10 cellular contexts compared by ENCODE assay signal in the genomic region with DNA sequence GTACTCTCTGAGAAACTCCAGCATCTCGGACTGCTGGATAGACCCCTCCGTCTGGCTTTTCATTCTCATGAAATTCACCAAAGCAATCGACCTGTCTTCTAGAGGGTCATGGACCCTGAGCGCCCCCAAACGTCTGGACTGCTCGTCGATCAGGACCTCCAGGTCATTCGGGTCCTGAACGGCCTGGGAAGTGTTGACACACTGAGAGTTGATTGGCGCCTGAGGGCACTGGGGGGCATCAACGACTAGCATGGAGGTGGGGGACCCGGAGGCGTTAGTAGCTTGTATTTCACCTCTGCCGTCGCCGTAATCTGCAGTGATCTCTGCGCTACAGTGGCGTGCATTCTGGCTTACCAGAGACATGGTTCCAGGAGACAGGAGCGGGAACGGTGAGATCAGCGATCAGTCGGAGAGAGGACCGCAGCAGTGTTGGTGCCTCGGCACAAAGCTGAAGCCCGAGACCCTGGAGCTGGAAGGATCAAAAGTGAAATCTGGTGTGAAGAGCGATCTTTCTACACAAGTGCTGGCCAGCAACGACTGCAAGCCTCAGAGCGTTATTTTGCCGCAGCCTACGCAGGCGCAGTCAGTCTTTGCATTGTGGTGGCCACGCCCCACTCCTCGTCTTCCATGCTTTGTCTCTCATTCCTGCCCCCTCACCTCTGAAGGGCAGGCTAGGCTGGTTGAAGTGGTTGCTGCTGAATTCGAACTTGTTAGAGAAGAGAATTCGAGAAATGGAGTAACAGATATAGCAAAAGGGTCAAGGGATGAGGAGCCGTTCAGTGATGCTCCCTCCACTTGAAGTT. TPM values are rescaled to one million over a fixed set of nuclear protein-coding genes. Genes with fewer than 3 reads are reported as not detected.
DNase-seq lines count a peak whose midpoint lies in the region; ATAC-seq lines count a peak whose summit lies in the region.
"Had no signal": no experiment of that assay in that cellular context is flagged by ENCODE, and none has a peak within 500 bp of the region (broad histone marks: within the 10 kb centered on the region; RNA-seq: fewer than 3 reads in every experiment).

A gene with protein sequence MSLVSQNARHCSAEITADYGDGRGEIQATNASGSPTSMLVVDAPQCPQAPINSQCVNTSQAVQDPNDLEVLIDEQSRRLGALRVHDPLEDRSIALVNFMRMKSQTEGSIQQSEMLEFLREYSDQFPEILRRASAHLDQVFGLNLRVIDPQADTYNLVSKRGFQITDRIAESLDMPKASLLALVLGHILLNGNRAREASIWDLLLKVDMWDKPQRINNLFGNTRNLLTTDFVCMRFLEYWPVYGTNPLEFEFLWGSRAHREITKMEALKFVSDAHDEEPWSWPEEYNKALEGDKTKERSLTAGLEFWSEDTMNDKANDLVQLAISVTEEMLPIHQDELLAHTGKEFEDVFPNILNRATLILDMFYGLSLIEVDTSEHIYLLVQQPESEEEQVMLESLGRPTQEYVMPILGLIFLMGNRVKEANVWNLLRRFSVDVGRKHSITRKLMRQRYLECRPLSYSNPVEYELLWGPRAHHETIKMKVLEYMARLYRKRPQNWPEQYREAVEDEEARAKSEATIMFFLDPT (minus strand): TSS at position 566 of the 803 bp plus-strand sequence. CDS start 203 bp downstream, at position 363.

- intact Hi-C loops in left ventricle myocardium superior (cut with micrococcal nuclease), result no loop called here

- H3K27ac Mint-ChIP-seq in activated T-helper 17 cell treated with anti-CD3 and anti-CD28 coated beads, Interleukin-2, amount 50 U/mL, for 72 hours, result peak within 1 kb of the TSS; percentile 10

- no peaks in the 10 kb centered on the region for H3K36me3 Mint-ChIP-seq in activated T-helper 17 cell treated with anti-CD3 and anti-CD28 coated beads, Interleukin-2, amount 50 U/mL, for 72 hours (ENCODE audit: low read depth)

- ATAC-seq in activated T-helper 17 cell treated with anti-CD3 and anti-CD28 coated beads, Interleukin-2, amount 50 U/mL, for 72 hours (replicated peaks), result peak; percentile 45
- ATAC-seq in left ventricle myocardium superior (peak; percentile 52), HG03469 (IDR thresholded peaks at IDR 0.05; ENCODE audit: unreplicated experiment) (no peak)
- ATAC-seq: Panc1 had no signal

- no peaks in the 10 kb centered on the region for H3K9me3 Mint-ChIP-seq in activated T-helper 17 cell treated with anti-CD3 and anti-CD28 coated beads, Interleukin-2, amount 50 U/mL, for 72 hours

- H3K4me1 Mint-ChIP-seq in activated T-helper 17 cell treated with anti-CD3 and anti-CD28 coated beads, Interleukin-2, amount 50 U/mL, for 72 hours, result peaks cover 3% of the 10 kb centered on the region

- peak; percentile 17 for DNase-seq in NCI-H1417 treated with DMSO at 0.1 percent for 48 hours (lab: John Stamatoyannopoulos, UW)
- peak; percentile 43 for DNase-seq in left ventricle myocardium superior
- peak; percentile 27 for DNase-seq in stimulated activated CD4-positive, alpha-beta T cell treated with anti-CD3 and anti-CD28 coated beads, Interleukin-4, amount 100 ng/mL, for 1 hour
- no peak for DNase-seq in SK-N-DZ (ENCODE audit: low spot score)
- no peak for DNase-seq in NCI-H1694 treated with DMSO at 0.1 percent for 48 hours (lab: John Stamatoyannopoulos, UW)
- DNase-seq in germinal center (ENCODE audit: low spot score), result no peak

- peaks cover 4% of the 10 kb centered on the region for H3K27me3 Mint-ChIP-seq in activated T-helper 17 cell treated with anti-CD3 and anti-CD28 coated beads, Interleukin-2, amount 50 U/mL, for 72 hours

- H3K4me3 Mint-ChIP-seq in activated T-helper 17 cell treated with anti-CD3 and anti-CD28 coated beads, Interleukin-2, amount 50 U/mL, for 72 hours, result peak within 1 kb of the TSS; percentile 70

RNA-seq across cellular contexts. Expression of the gene that starts here (rescaled TPM):
- not detected for total RNA-seq in activated T-helper 17 cell treated with anti-CD3 and anti-CD28 coated beads, Interleukin-2, amount 50 U/mL, for 72 hours
- not detected for total RNA-seq in left ventricle myocardium superior
- 0.05 TPM in 1 of 2 replicates, not detected in the other for polyA plus RNA-seq in SK-N-DZ (2014; cell fraction: cytosol; rRNA removed)
- polyA plus RNA-seq in SK-N-DZ (2014; cell fraction: nucleus; rRNA removed), result not detected in 2 replicates
- total RNA-seq: cardiac muscle cell had no signal
- polyA plus RNA-seq: cardiac muscle cell had no signal

Comparison
In these comparisons a context has a peak if more than half of its experiments do, and no peak if none do; other contexts are left out.
1. Peak in ATAC-seq in activated T-helper 17 cell treated with anti-CD3 and anti-CD28 coated beads, Interleukin-2, amount 50 U/mL, for 72 hours; RNA of the gene not detected or under 1 TPM.
2. Peak in DNase-seq and ATAC-seq in left ventricle myocardium superior; RNA of the gene not detected or under 1 TPM.
3. DNase-seq: peak in NCI-H1417 treated with DMSO at 0.1 percent for 48 hours (single experiment) and stimulated activated CD4-positive, alpha-beta T cell treated with anti-CD3 and anti-CD28 coated beads, Interleukin-4, amount 100 ng/mL, for 1 hour (single experiment); none in SK-N-DZ (single experiment), NCI-H1694 treated with DMSO at 0.1 percent for 48 hours (single experiment) and germinal center (single experiment).